ENCODE assay signal across 22 cellular contexts in genomic region chr2:5253263-5253662, GRCh38.
"Had no signal": no experiment of that assay in that cellular context is flagged by ENCODE, and none has a peak within 500 bp of the region (broad histone marks: within the 10 kb centered on the region; RNA-seq: fewer than 3 reads in every experiment).

No MANE protein-coding gene starts in this region.

- H3K27ac ChIP-seq: coronary artery, dorsolateral prefrontal cortex, esophagus muscularis mucosa, foreskin keratinocyte, gastroesophageal sphincter, heart right ventricle, left lung, lower lobe of right lung had no signal

- H3K4me3 ChIP-seq: coronary artery, dorsolateral prefrontal cortex, esophagus muscularis mucosa, gastroesophageal sphincter, heart right ventricle, left lung, lower lobe of right lung had no signal

- H3K36me3 ChIP-seq: esophagus muscularis mucosa, gastroesophageal sphincter, heart right ventricle, left lung, lower lobe of right lung had no signal

- H3K9me3 ChIP-seq: esophagus muscularis mucosa, gastroesophageal sphincter, lower lobe of right lung had no signal

- FAIRE-seq: colon, endothelial cell of umbilical vein, frontal cortex, islet of Langerhans, keratinocyte had no signal

- H3K4me1 ChIP-seq: esophagus muscularis mucosa, foreskin keratinocyte, gastroesophageal sphincter, heart right ventricle, left lung, lower lobe of right lung had no signal

- DNase-seq: dermis blood vessel endothelial cell; dorsolateral prefrontal cortex; effector CD4-positive, alpha-beta T cell; effector memory CD4-positive, alpha-beta T cell; foreskin keratinocyte; head of caudate nucleus; heart right ventricle; hippocampal formation; left cardiac atrium; left lung; left ventricle myocardium superior; lower lobe of right lung; mesenchymal stem cell; midbrain had no signal

- H3K27me3 ChIP-seq: esophagus muscularis mucosa, foreskin keratinocyte, gastroesophageal sphincter, heart right ventricle, left lung had no signal

- ATAC-seq: foreskin keratinocyte, gastroesophageal sphincter, heart right ventricle, left cardiac atrium, left lung, left ventricle myocardium superior, lower lobe of right lung had no signal
